In the genomic region with DNA sequence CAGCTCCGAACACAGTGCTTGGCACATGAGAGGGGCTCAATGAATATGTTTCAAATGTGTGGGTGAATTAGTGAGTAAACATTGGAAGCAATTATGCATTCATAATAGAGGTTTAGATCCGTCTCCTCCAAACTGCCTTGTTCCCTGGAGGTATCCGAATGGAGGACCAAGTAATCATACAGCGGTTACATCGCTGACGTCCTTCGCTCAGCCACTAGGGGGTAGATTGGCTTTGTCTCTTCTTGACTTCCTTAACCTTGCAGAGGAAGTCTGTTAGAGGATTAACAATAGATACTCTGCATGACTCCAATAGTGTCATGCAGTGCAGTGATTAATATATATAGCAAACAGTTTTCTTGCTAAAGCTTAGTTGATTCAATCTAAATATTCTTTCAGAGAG, we compare ENCODE assay signal across 8 cellular contexts.
A peak's percentile ranks its signal among the peaks of the same experiment; 100 is the strongest.
DNase-seq lines count a peak whose midpoint lies in the region; ATAC-seq and TF ChIP-seq lines count a peak whose summit lies in the region.

No MANE protein-coding gene starts in this region.

- H3K4me3 ChIP-seq in choroid plexus epithelial cell (ENCODE audit: low read depth, low read length) (no peak overlapping the region), lung (no peak overlapping the region)

- WGBS in lung, 2 donors: 74 to 77% methylated on average over 7 of the region's 7 CpGs

- no peaks in the 10 kb centered on the region for H3K27me3 ChIP-seq in lung (ENCODE audit: control insufficient read depth, insufficient read depth)

- ATAC-seq in lung (ENCODE audit: insufficient read depth, low FRiP score) (no peak), GM18505 (IDR thresholded peaks at IDR 0.05; ENCODE audit: unreplicated experiment) (no peak), GM18868 (IDR thresholded peaks at IDR 0.05; ENCODE audit: unreplicated experiment) (no peak)

- peak; percentile 49; the same call in 2 of the 3 replicates for TF ChIP-seq CTCF in GM12872 (IDR thresholded peaks at IDR 0.05; ENCODE audit: insufficient read depth, low read depth, low read length)
- TF ChIP-seq CTCF in choroid plexus epithelial cell (conservative IDR thresholded peaks at IDR 0.05; ENCODE audit: low read depth, low read length): peak; percentile 84
- peak; percentile 4 for TF ChIP-seq CTCF in lung (IDR thresholded peaks at IDR 0.05; ENCODE audit: control extremely low read depth, extremely low read depth)

- DNase-seq in NCI-H1417 (lab: John Stamatoyannopoulos, UW) (peak; percentile 26 to 92 (median 72)), choroid plexus epithelial cell (ENCODE audit: low read depth) (peak; percentile 73), lung (ENCODE audit: low spot score) (no peak), MV-4-11 (lab: John Stamatoyannopoulos, UW) (no peak), epidermal melanocyte (ENCODE audit: insufficient read length, low spot score) (no peak)

- no peak overlapping the region for H3K27ac ChIP-seq in lung (ENCODE audit: low read depth in 1 of 2, low read length in 1 of 2)

- no peaks in the 10 kb centered on the region for H3K9me3 ChIP-seq in lung (ENCODE audit: control insufficient read depth in 2 of 2, insufficient read depth in 1 of 2, low read length in 1 of 2)

- no peak for TF ChIP-seq POLR2A in GM18505 (IDR thresholded peaks at IDR 0.05; ENCODE audit: borderline replicate concordance, extremely low read depth, insufficient read depth, insufficient read length)

- H3K36me3 ChIP-seq in lung (ENCODE audit: control insufficient read depth in 2 of 2, insufficient read depth in 2 of 2, low read length in 2 of 2): peaks cover 0 to 4% of the 10 kb centered on the region in 2 donors

- peaks cover 0 to 4% of the 10 kb centered on the region in 2 donors for H3K4me1 ChIP-seq in lung (ENCODE audit: control insufficient read depth in 2 of 2, insufficient read depth in 2 of 2, low read length in 2 of 2)

Comparison
In these comparisons a context has a peak if more than half of its experiments do, and no peak if none do; other contexts are left out.
1. CTCF ChIP-seq: peak in every context shown above with its lines; median percentile 84 in choroid plexus epithelial cell; 49 in GM12872; 4 in lung.
2. DNase-seq: peak in NCI-H1417 (3 of 3) and choroid plexus epithelial cell (single experiment); none in lung (single experiment), MV-4-11 (single experiment) and epidermal melanocyte (single experiment).